In genomic region chr6:160678744-160679401, GRCh38 we compare ENCODE assay signal across 18 cellular contexts. TPM values are rescaled to one million over a fixed set of nuclear protein-coding genes. Genes with fewer than 3 reads are reported as not detected.
DNase-seq lines count a peak whose midpoint lies in the region; ATAC-seq and TF ChIP-seq lines count a peak whose summit lies in the region.
"Had no signal": no experiment of that assay in that cellular context is flagged by ENCODE, and none has a peak within 500 bp of the region (broad histone marks: within the 10 kb centered on the region; RNA-seq: fewer than 3 reads in every experiment).

No MANE protein-coding gene starts in this region.

- H3K36me3 Mint-ChIP-seq in brain (no peaks in the 10 kb centered on the region), mesothelial cell of epicardium (no peaks in the 10 kb centered on the region), type B pancreatic cell (no peaks in the 10 kb centered on the region)
- H3K36me3 Mint-ChIP-seq: activated naive CD4-positive, alpha-beta T cell treated with anti-CD3 and anti-CD28 coated beads, Interleukin-2, amount 50 U/mL, for 24 hours had no signal

- TF ChIP-seq CTCF in brain (conservative IDR thresholded peaks at IDR 0.05) (no peak), hepatocyte (IDR thresholded peaks at IDR 0.05; ENCODE audit: poor library complexity) (no peak), mesothelial cell of epicardium (IDR thresholded peaks at IDR 0.05; ENCODE audit: unreplicated experiment) (no peak), type B pancreatic cell (conservative IDR thresholded peaks at IDR 0.05) (no peak)

- H3K27me3 ChIP-seq in hepatocyte: no peaks in the 10 kb centered on the region
- H3K27me3 ChIP-seq: vagina had no signal

- H3K4me2 ChIP-seq in hepatocyte: peak overlapping the region; percentile 86

- no peaks in the 10 kb centered on the region for H3K9me2 ChIP-seq in hepatocyte (replicated peaks; ENCODE audit: insufficient read depth)

- no peaks in the 10 kb centered on the region for H3K9me3 ChIP-seq in hepatocyte (ENCODE audit: low read depth)
- H3K9me3 ChIP-seq: vagina had no signal

- H3K27ac Mint-ChIP-seq in brain: no peak overlapping the region
- H3K27ac Mint-ChIP-seq in mesothelial cell of epicardium: no peak overlapping the region
- H3K27ac Mint-ChIP-seq in type B pancreatic cell: no peak overlapping the region
- H3K27ac Mint-ChIP-seq: activated B cell treated with CpG ODN at 0.5 μM for 24 hours; activated naive CD4-positive, alpha-beta T cell treated with anti-CD3 and anti-CD28 coated beads, Interleukin-2, amount 50 U/mL, for 24 hours had no signal

- WGBS in hepatocyte (ENCODE audit: low lambda C conversion rate, missing lambda C conversion rate): 50% methylated on average over 25 of the region's 42 CpGs

- peak; percentile 27 for DNase-seq in hepatocyte (ENCODE audit: low spot score)
- DNase-seq in mesothelial cell of epicardium (ENCODE audit: low spot score in 2 of 2, unreplicated experiment in 2 of 2): no peak
- no peak for DNase-seq in type B pancreatic cell (ENCODE audit: extremely low spot score, unreplicated experiment)
- DNase-seq in NCI-H1694 (lab: John Stamatoyannopoulos, UW): no peak
- no peak for DNase-seq in DMS153 (lab: John Stamatoyannopoulos, UW)
- DNase-seq: activated B cell treated with CpG ODN at 0.5 μM for 24 hours; central memory CD4-positive, alpha-beta T cell; heart right ventricle; midbrain; NCI-H1092 treated with DMSO at 0.1 percent for 48 hours; NCI-H226; OCI-M1; psoas muscle had no signal

- H3K4me1 Mint-ChIP-seq in brain (peaks cover 7% of the 10 kb centered on the region), mesothelial cell of epicardium (no peaks in the 10 kb centered on the region), type B pancreatic cell (ENCODE audit: unreplicated experiment) (no peaks in the 10 kb centered on the region)
- H3K4me1 Mint-ChIP-seq: activated B cell treated with CpG ODN at 0.5 μM for 24 hours; activated naive CD4-positive, alpha-beta T cell treated with anti-CD3 and anti-CD28 coated beads, Interleukin-2, amount 50 U/mL, for 24 hours had no signal

- H3K9me3 Mint-ChIP-seq in brain (peaks cover 0 to 9% (median 5%) of the 10 kb centered on the region in 5 experiments), mesothelial cell of epicardium (no peaks in the 10 kb centered on the region), type B pancreatic cell (no peaks in the 10 kb centered on the region)
- H3K9me3 Mint-ChIP-seq: activated naive CD4-positive, alpha-beta T cell treated with anti-CD3 and anti-CD28 coated beads, Interleukin-2, amount 50 U/mL, for 24 hours had no signal

- H3K27me3 Mint-ChIP-seq in brain (peaks cover 4% of the 10 kb centered on the region), mesothelial cell of epicardium (ENCODE audit: low read depth) (peaks cover 43% of the 10 kb centered on the region), type B pancreatic cell (peaks cover 42% of the 10 kb centered on the region)
- H3K27me3 Mint-ChIP-seq: activated B cell treated with CpG ODN at 0.5 μM for 24 hours had no signal

- no peak overlapping the region for H3K4me3 ChIP-seq in hepatocyte
- H3K4me3 ChIP-seq: heart right ventricle, psoas muscle, vagina had no signal

- no peaks in the 10 kb centered on the region for H3K4me1 ChIP-seq in hepatocyte (ENCODE audit: insufficient read depth)
- H3K4me1 ChIP-seq: heart right ventricle, psoas muscle had no signal

- no peak for ATAC-seq in GM19328 (IDR thresholded peaks at IDR 0.05; ENCODE audit: unreplicated experiment)
- ATAC-seq: psoas muscle had no signal

- H2AFZ ChIP-seq in hepatocyte: no peak overlapping the region

- peak overlapping the region; percentile 39 to 79 (median 76) for H3K4me3 Mint-ChIP-seq in brain
- peak overlapping the region; percentile 51 for H3K4me3 Mint-ChIP-seq in mesothelial cell of epicardium
- H3K4me3 Mint-ChIP-seq in type B pancreatic cell: peak overlapping the region; percentile 84
- H3K4me3 Mint-ChIP-seq: activated B cell treated with CpG ODN at 0.5 μM for 24 hours; activated naive CD4-positive, alpha-beta T cell treated with anti-CD3 and anti-CD28 coated beads, Interleukin-2, amount 50 U/mL, for 24 hours had no signal

- no peak overlapping the region for H3K27ac ChIP-seq in hepatocyte
- H3K27ac ChIP-seq: heart right ventricle, psoas muscle, vagina had no signal

- H4K20me1 ChIP-seq in hepatocyte (ENCODE audit: insufficient read depth, poor library complexity, severe bottlenecking): no peaks in the 10 kb centered on the region

- H3K36me3 ChIP-seq in hepatocyte (replicated peaks; ENCODE audit: insufficient read depth, low read depth): no peaks in the 10 kb centered on the region
- H3K36me3 ChIP-seq: heart right ventricle, vagina had no signal

- no peaks in the 10 kb centered on the region for H3K79me2 ChIP-seq in hepatocyte

RNA-seq across cellular contexts. Expression of gene LPA, which starts 14.8 kb away (rescaled TPM):
- polyA plus RNA-seq in brain (ENCODE audit: insufficient read depth, low read depth, low replicate concordance): 0.05 TPM
- 1.1 and 1.4 TPM in 2 replicates for total RNA-seq in hepatocyte
- polyA plus RNA-seq in hepatocyte: 0.51 and 0.52 TPM in 2 replicates
- total RNA-seq in mesothelial cell of epicardium: 0.93 to 2.0 TPM (median 1.3 TPM) in 3 replicates
- 0.31 and 0.56 TPM in 2 replicates for total RNA-seq in type B pancreatic cell (ENCODE audit: low replicate concordance)
- total RNA-seq: activated B cell treated with CpG ODN at 0.5 μM for 24 hours, endothelial cell of umbilical vein, heart right ventricle had no signal
- polyA plus RNA-seq: endothelial cell of umbilical vein, heart right ventricle, psoas muscle had no signal

RNA-seq across cellular contexts. Expression of gene PLG, which starts 23.2 kb away (rescaled TPM):
- polyA plus RNA-seq in brain (ENCODE audit: insufficient read depth, low read depth, low replicate concordance) (not detected), hepatocyte (86.4 and 145 TPM in 2 replicates)
- total RNA-seq in hepatocyte (223 and 225 TPM in 2 replicates), mesothelial cell of epicardium (0.16 to 0.38 TPM (median 0.22 TPM) in 3 replicates), type B pancreatic cell (ENCODE audit: low replicate concordance) (0.46 and 0.59 TPM in 2 replicates)
- total RNA-seq: endothelial cell of umbilical vein, heart right ventricle, vagina had no signal
- polyA plus RNA-seq: endothelial cell of umbilical vein, heart right ventricle, psoas muscle had no signal

Comparison
In these comparisons a context has a peak if more than half of its experiments do, and no peak if none do; other contexts are left out.
1. RNA of gene PLG, which starts 23.2 kb away (total RNA-seq): 223 to 225 TPM in hepatocyte; 0.46 to 0.59 TPM in type B pancreatic cell and 0.16 to 0.38 TPM in mesothelial cell of epicardium; every median in the first group is over 100 times any median in the second.
2. Peak in every context shown above with its lines, with median percentiles within 50 percentile points of each other: H3K4me3 Mint-ChIP-seq.